18 cellular contexts compared by ENCODE assay signal in genomic region chr11:11706022-11706421, GRCh38.
A peak's percentile ranks its signal among the peaks of the same experiment; 100 is the strongest.
DNase-seq lines count a peak whose midpoint lies in the region; ATAC-seq, FAIRE-seq and TF ChIP-seq lines count a peak whose summit lies in the region.
"Had no signal": no experiment of that assay in that cellular context is flagged by ENCODE, and none has a peak within 500 bp of the region (broad histone marks: within the 10 kb centered on the region; RNA-seq: fewer than 3 reads in every experiment).

No MANE protein-coding gene starts in this region.

- no peak for ATAC-seq in HG02678 (IDR thresholded peaks at IDR 0.05; ENCODE audit: unreplicated experiment)
- no peak for ATAC-seq in HepG2
- no peak for ATAC-seq in stimulated activated memory B cell treated with anti-CD40 and anti-IgM and Interleukin-4, amounts not matched to agents 10 μg/mL and 1 μg/mL and 100 μg/mL, for 72 hours

- CTCF ChIA-PET in HepG2 (lab: Yijun Ruan, JAX; ENCODE audit: low intra/inter-chr PET ratio, low total read pairs) = no interaction called here

- no peaks in the 10 kb centered on the region for H3K4me1 ChIP-seq in uterus
- H3K4me1 ChIP-seq in HepG2 (ENCODE audit: insufficient read depth, low read length) = no peaks in the 10 kb centered on the region
- H3K4me1 ChIP-seq: A549 had no signal

- H3K9me3 Mint-ChIP-seq in stimulated activated memory B cell treated with anti-CD40 and anti-IgM and Interleukin-4, amounts not matched to agents 10 μg/mL and 1 μg/mL and 100 μg/mL, for 72 hours = no peaks in the 10 kb centered on the region

- TF ChIP-seq POLR2A in uterus (IDR thresholded peaks at IDR 0.05) = no peak
- TF ChIP-seq POLR2A in HepG2 (IDR thresholded peaks at IDR 0.05; ENCODE audit: insufficient read depth in 1 of 2, low read depth in 2 of 2, low read length in 2 of 2) = no peak

- H3K9ac ChIP-seq in HepG2 (ENCODE audit: insufficient read depth, low read depth, low read length) = no peak overlapping the region

- H3K27ac ChIP-seq in uterus = no peak overlapping the region
- no peak overlapping the region for H3K27ac ChIP-seq in HepG2 (ENCODE audit: extremely low read length, insufficient read depth, low read length)
- H3K27ac ChIP-seq: A549, cardiac muscle cell, tibial artery had no signal

- peak; percentile 16 for DNase-seq in NCI-H345 (lab: John Stamatoyannopoulos, UW)
- DNase-seq in NCI-H345 treated with DMSO at 0.1 percent for 48 hours (lab: John Stamatoyannopoulos, UW; ENCODE audit: unreplicated experiment) = no peak
- DNase-seq in RKO (ENCODE audit: low spot score) = peak; percentile 57
- DNase-seq in head of caudate nucleus = peak in 22 of 42 donors; percentile 6 to 60 (median 20)
- no peak for DNase-seq in uterus
- no peak for DNase-seq in HepG2 (ENCODE audit: low spot score)
- DNase-seq: activated CD4-positive, alpha-beta T cell treated with anti-CD3 and anti-CD28 coated beads, Interleukin-2, amount 50 U/mL, for 48 hours; activated T-cell treated with anti-CD3 and anti-CD28 coated beads, Interleukin-2, amount 50 U/mL, for 48 hours; CD4-positive, CD25-positive, alpha-beta regulatory T cell; DMS53; IMR-90; NCI-H1048; NCI-H446; tibial artery had no signal

- FAIRE-seq in HepG2 (lab: Jason Lieb, UNC) = no peak
- FAIRE-seq: A549 had no signal

- no peaks in the 10 kb centered on the region for H4K20me1 ChIP-seq in HepG2 (ENCODE audit: insufficient read depth, low read length)

- intact Hi-C loops in head of caudate nucleus (cut with DNase I) (no loop called here), uterus (cut with DNase I; ENCODE audit: low total_unique reads) (no loop called here), HepG2 (cut with micrococcal nuclease; ENCODE audit: unreplicated experiment) (no loop called here)

- TF ChIP-seq RAD21 in HepG2 (CRISPR knock-in tag; IDR thresholded peaks at IDR 0.05) = no peak

- H3K9me3 ChIP-seq in uterus (no peaks in the 10 kb centered on the region), HepG2 (ENCODE audit: low read length) (no peaks in the 10 kb centered on the region)
- H3K9me3 ChIP-seq: A549, tibial artery had no signal

- no peak overlapping the region for H3K4me3 ChIP-seq in uterus
- no peak overlapping the region for H3K4me3 ChIP-seq in HepG2 (replicated peaks in 1 of 3; ENCODE audit: insufficient read depth in 1 of 3, low read depth in 2 of 3, low read length in 3 of 3)
- H3K4me3 ChIP-seq: A549, cardiac muscle cell, tibial artery had no signal

- POLR2A ChIA-PET in HepG2 (lab: Yijun Ruan, JAX) = no interaction called here

- no peak overlapping the region for H2AFZ ChIP-seq in HepG2 (ENCODE audit: low read length)

- no peak for TF ChIP-seq CTCF in uterus (IDR thresholded peaks at IDR 0.05)
- TF ChIP-seq CTCF in HepG2 (CRISPR knock-in tag; IDR thresholded peaks at IDR 0.05) = no peak

- H3K4me2 ChIP-seq in HepG2 (ENCODE audit: low read depth, low read length) = no peak overlapping the region
- H3K4me2 ChIP-seq: A549 had no signal

- H3K27me3 Mint-ChIP-seq in stimulated activated memory B cell treated with anti-CD40 and anti-IgM and Interleukin-4, amounts not matched to agents 10 μg/mL and 1 μg/mL and 100 μg/mL, for 72 hours = peaks cover 39% of the 10 kb centered on the region

- TF ChIP-seq EP300 in HepG2 (IDR thresholded peaks at IDR 0.05; ENCODE audit: low read depth in 2 of 2, low read length in 2 of 2) (no peak), HepG2 (CRISPR knock-in tag; IDR thresholded peaks at IDR 0.05; ENCODE audit: borderline replicate concordance) (no peak)

- H3K4me1 Mint-ChIP-seq in stimulated activated memory B cell treated with anti-CD40 and anti-IgM and Interleukin-4, amounts not matched to agents 10 μg/mL and 1 μg/mL and 100 μg/mL, for 72 hours = no peaks in the 10 kb centered on the region
- H3K4me1 Mint-ChIP-seq: CD4-positive, CD25-positive, alpha-beta regulatory T cell had no signal

- no peaks in the 10 kb centered on the region for H3K36me3 Mint-ChIP-seq in stimulated activated memory B cell treated with anti-CD40 and anti-IgM and Interleukin-4, amounts not matched to agents 10 μg/mL and 1 μg/mL and 100 μg/mL, for 72 hours
- H3K36me3 Mint-ChIP-seq: CD4-positive, CD25-positive, alpha-beta regulatory T cell had no signal

- no peaks in the 10 kb centered on the region for H3K27me3 ChIP-seq in uterus
- peaks cover 1 to 16% of the 10 kb centered on the region in 2 experiments; a peak in 3 of 5 replicates for H3K27me3 ChIP-seq in HepG2 (ENCODE audit: control insufficient read depth in 1 of 2, insufficient read depth in 2 of 2, low read length in 2 of 2)

- no peaks in the 10 kb centered on the region for H3K36me3 ChIP-seq in uterus
- no peaks in the 10 kb centered on the region for H3K36me3 ChIP-seq in HepG2 (replicated peaks in 1 of 2; ENCODE audit: control insufficient read depth in 1 of 2, insufficient read depth in 2 of 2, low read length in 2 of 2)
- H3K36me3 ChIP-seq: cardiac muscle cell, tibial artery had no signal

- no peak overlapping the region for H3K27ac Mint-ChIP-seq in stimulated activated memory B cell treated with anti-CD40 and anti-IgM and Interleukin-4, amounts not matched to agents 10 μg/mL and 1 μg/mL and 100 μg/mL, for 72 hours
- H3K27ac Mint-ChIP-seq: CD4-positive, CD25-positive, alpha-beta regulatory T cell had no signal

- H3K4me3 Mint-ChIP-seq in stimulated activated memory B cell treated with anti-CD40 and anti-IgM and Interleukin-4, amounts not matched to agents 10 μg/mL and 1 μg/mL and 100 μg/mL, for 72 hours = no peak overlapping the region
- H3K4me3 Mint-ChIP-seq: CD4-positive, CD25-positive, alpha-beta regulatory T cell had no signal

- BruUV-seq in HepG2 (replicated peaks; lab: Mats Ljungman, UMichigan) = no TSS peak

- WGBS in HepG2 (ENCODE audit: low lambda C conversion rate) = 0% methylated on average over 2 of the region's 4 CpGs

- in situ Hi-C loops in HepG2 (cut with HindIII; ENCODE audit: extremely low pct_ligation_motif_present, low pct_unique_long_range_greater_than_20kb) = no loop called here

- no peaks in the 10 kb centered on the region for H3K79me2 ChIP-seq in HepG2 (ENCODE audit: insufficient read depth, low read length)

TF ChIP-seq in HepG2, 621 proteins besides CTCF, POLR2A, EP300 and RAD21:
- TF ChIP-seq ZNF749 (CRISPR knock-in tag; IDR thresholded peaks at IDR 0.05; ENCODE audit: borderline replicate concordance) (no peak), ZNF501 (CRISPR knock-in tag; IDR thresholded peaks at IDR 0.05) (no peak), SRSF9 (IDR thresholded peaks at IDR 0.05; ENCODE audit: borderline replicate concordance, insufficient read depth, low read depth, low read length, poor library complexity, severe bottlenecking) (no peak), ZNF510 (CRISPR knock-in tag; IDR thresholded peaks at IDR 0.05; ENCODE audit: low read depth) (no peak), REL (CRISPR knock-in tag; conservative IDR thresholded peaks at IDR 0.05) (no peak)

Comparison
In these comparisons a context has a peak if more than half of its experiments do, and no peak if none do; other contexts are left out.
1. DNase-seq: peak in NCI-H345 (single experiment), RKO (single experiment) and head of caudate nucleus (22 of 42); none in NCI-H345 treated with DMSO at 0.1 percent for 48 hours (single experiment), uterus (0 of 2) and HepG2 (single experiment).